29 cellular contexts compared by ENCODE assay signal in genomic region chr1:189987509-189987908, GRCh38.
"Had no signal": no experiment of that assay in that cellular context is flagged by ENCODE, and none has a peak within 500 bp of the region (broad histone marks: within the 10 kb centered on the region; RNA-seq: fewer than 3 reads in every experiment).

No MANE protein-coding gene starts in this region.

- FAIRE-seq: endometrium, endothelial cell of umbilical vein had no signal

- DNase-seq: activated CD4-positive, alpha-beta memory T cell treated with anti-CD3 and anti-CD28 coated beads for 36 hours; activated CD4-positive, alpha-beta T cell treated with anti-CD3 and anti-CD28 coated beads for 36 hours; activated CD4-positive, alpha-beta T cell treated with anti-CD3 and anti-CD28 coated beads, Interleukin-2, amount 10 ng/mL, durations not matched to agents 24 days and 14 days; activated CD4-positive, CD25-positive, alpha-beta regulatory T cell; activated CD4-positive, CD25-positive, alpha-beta regulatory T cell treated with anti-CD3 and anti-CD28 coated beads, Interleukin-2, amount 50 U/mL, for 72 hours; activated CD8-positive, alpha-beta memory T cell treated with anti-CD3 and anti-CD28 coated beads, Interleukin-2, amount 50 U/mL, for 48 hours; activated CD8-positive, alpha-beta T cell treated with anti-CD3 and anti-CD28 coated beads, Interleukin-2, amount 10 ng/mL, durations not matched to agents 7 days and 5 days; activated gamma-delta T cell; activated naive CD4-positive, alpha-beta T cell; activated naive CD4-positive, alpha-beta T cell treated with anti-CD3 and anti-CD28 coated beads, Interleukin-2, amount 10 ng/mL, durations not matched to agents 7 days and 5 days; activated naive CD8-positive, alpha-beta T cell treated with anti-CD3 and anti-CD28 coated beads, Interleukin-2, amount 10 ng/mL, durations not matched to agents 7 days and 5 days; activated T-cell treated with anti-CD3 and anti-CD28 coated beads for 4 hours; activated T-cell treated with anti-CD3 and anti-CD28 coated beads, Interleukin-2, amount 50 U/mL, for 24 hours; activated T-cell treated with anti-CD3 and anti-CD28 coated beads, Interleukin-2, amount 50 U/mL, for 72 hours; central memory CD4-positive, alpha-beta T cell; cerebellar nuclear complex; colonic mucosa; effector CD8-positive, alpha-beta T cell; esophagus squamous epithelium; foreskin melanocyte; head of caudate nucleus; hippocampal formation had no signal

- H3K27ac ChIP-seq: ascending aorta, breast epithelium, cardiac muscle cell, colonic mucosa, epithelial cell of prostate, esophagus squamous epithelium had no signal

- H3K4me3 ChIP-seq: ascending aorta, breast epithelium, cardiac muscle cell, colonic mucosa, esophagus squamous epithelium had no signal

- H3K27me3 ChIP-seq: ascending aorta, breast epithelium, cardiac muscle cell, colonic mucosa, esophagus squamous epithelium had no signal

- H3K9me3 ChIP-seq: ascending aorta, colonic mucosa had no signal

- ATAC-seq: activated CD4-positive, alpha-beta T cell treated with anti-CD3 and anti-CD28 coated beads for 36 hours; activated CD8-positive, alpha-beta T cell treated with anti-CD3 and anti-CD28 coated beads, Interleukin-2, amount 10 ng/mL, durations not matched to agents 7 days and 5 days; activated naive CD4-positive, alpha-beta T cell treated with anti-CD3 and anti-CD28 coated beads, Interleukin-2, amount 50 U/mL, for 72 hours; activated T-cell treated with anti-CD3 and anti-CD28 coated beads, Interleukin-2, amount 50 U/mL, for 72 hours had no signal

- H3K4me1 ChIP-seq: ascending aorta, breast epithelium, colonic mucosa, esophagus squamous epithelium had no signal

- H3K36me3 ChIP-seq: ascending aorta, breast epithelium, cardiac muscle cell, colonic mucosa, esophagus squamous epithelium had no signal
